Comparison of ENCODE assay signal across 12 cellular contexts in genomic region chr4:81652069-81652478, GRCh38.
DNase-seq lines count a peak whose midpoint lies in the region; ATAC-seq, FAIRE-seq and TF ChIP-seq lines count a peak whose summit lies in the region.
"Had no signal": no experiment of that assay in that cellular context is flagged by ENCODE, and none has a peak within 500 bp of the region (broad histone marks: within the 10 kb centered on the region; RNA-seq: fewer than 3 reads in every experiment).

No MANE protein-coding gene starts in this region.

- no peaks in the 10 kb centered on the region for H3K27me3 Mint-ChIP-seq in activated T-helper 17 cell treated with anti-CD3 and anti-CD28 coated beads, Interleukin-2, amount 50 U/mL, for 72 hours
- no peaks in the 10 kb centered on the region for H3K27me3 Mint-ChIP-seq in stimulated activated memory B cell treated with anti-CD40 and anti-IgM and Interleukin-4, amounts not matched to agents 10 μg/mL and 1 μg/mL and 100 μg/mL, for 72 hours

- peaks cover 5% of the 10 kb centered on the region for H3K9me3 Mint-ChIP-seq in activated T-helper 17 cell treated with anti-CD3 and anti-CD28 coated beads, Interleukin-2, amount 50 U/mL, for 72 hours
- H3K9me3 Mint-ChIP-seq in stimulated activated memory B cell treated with anti-CD40 and anti-IgM and Interleukin-4, amounts not matched to agents 10 μg/mL and 1 μg/mL and 100 μg/mL, for 72 hours, result no peaks in the 10 kb centered on the region

- H3K4me1 Mint-ChIP-seq in activated T-helper 17 cell treated with anti-CD3 and anti-CD28 coated beads, Interleukin-2, amount 50 U/mL, for 72 hours, result peaks cover 25% of the 10 kb centered on the region
- peaks cover 55% of the 10 kb centered on the region for H3K4me1 Mint-ChIP-seq in stimulated activated memory B cell treated with anti-CD40 and anti-IgM and Interleukin-4, amounts not matched to agents 10 μg/mL and 1 μg/mL and 100 μg/mL, for 72 hours

- ATAC-seq in activated T-helper 17 cell treated with anti-CD3 and anti-CD28 coated beads, Interleukin-2, amount 50 U/mL, for 72 hours (replicated peaks), result peak; percentile 63
- ATAC-seq in left lobe of liver, result peak; percentile 29
- ATAC-seq in stimulated activated memory B cell treated with anti-CD40 and anti-IgM and Interleukin-4, amounts not matched to agents 10 μg/mL and 1 μg/mL and 100 μg/mL, for 72 hours, result no peak
- ATAC-seq in GM18909 (IDR thresholded peaks at IDR 0.05; ENCODE audit: poor library complexity, unreplicated experiment), result no peak
- ATAC-seq in GM21825 (IDR thresholded peaks at IDR 0.05; ENCODE audit: unreplicated experiment), result no peak
- ATAC-seq: left colon had no signal

- TF ChIP-seq CTCF in D721Med (IDR thresholded peaks at IDR 0.05; ENCODE audit: insufficient read depth, missing control alignments), result no peak

- H3K4me3 Mint-ChIP-seq in activated T-helper 17 cell treated with anti-CD3 and anti-CD28 coated beads, Interleukin-2, amount 50 U/mL, for 72 hours, result peak overlapping the region; percentile 21
- no peak overlapping the region for H3K4me3 Mint-ChIP-seq in stimulated activated memory B cell treated with anti-CD40 and anti-IgM and Interleukin-4, amounts not matched to agents 10 μg/mL and 1 μg/mL and 100 μg/mL, for 72 hours
- H3K4me3 Mint-ChIP-seq: neural progenitor cell had no signal

- peak overlapping the region; percentile 85 for H3K27ac Mint-ChIP-seq in activated T-helper 17 cell treated with anti-CD3 and anti-CD28 coated beads, Interleukin-2, amount 50 U/mL, for 72 hours
- peak overlapping the region; percentile 12 for H3K27ac Mint-ChIP-seq in stimulated activated memory B cell treated with anti-CD40 and anti-IgM and Interleukin-4, amounts not matched to agents 10 μg/mL and 1 μg/mL and 100 μg/mL, for 72 hours
- H3K27ac Mint-ChIP-seq: neural progenitor cell had no signal

- peak; percentile 21 to 43 for DNase-seq in activated CD4-positive, alpha-beta T cell treated with anti-CD3 and anti-CD28 coated beads, Interleukin-2, amount 50 U/mL, for 48 hours
- no peak for DNase-seq in activated CD4-positive, alpha-beta T cell treated with anti-CD3 and anti-CD28 coated beads, Interleukin-2, amount 50 U/mL, for 1 hour
- DNase-seq in left lobe of liver (ENCODE audit: low spot score), result no peak
- no peak for DNase-seq in D721Med (ENCODE audit: insufficient read length, low spot score)
- DNase-seq: glutamatergic neuron, left colon, NCI-H1694 treated with DMSO at 0.1 percent for 48 hours had no signal

- no peaks in the 10 kb centered on the region for H3K36me3 Mint-ChIP-seq in activated T-helper 17 cell treated with anti-CD3 and anti-CD28 coated beads, Interleukin-2, amount 50 U/mL, for 72 hours (ENCODE audit: low read depth)
- no peaks in the 10 kb centered on the region for H3K36me3 Mint-ChIP-seq in stimulated activated memory B cell treated with anti-CD40 and anti-IgM and Interleukin-4, amounts not matched to agents 10 μg/mL and 1 μg/mL and 100 μg/mL, for 72 hours
- H3K36me3 Mint-ChIP-seq: neural progenitor cell had no signal

- FAIRE-seq in D721Med (lab: Jason Lieb, UNC), result no peak

Comparison
In these comparisons a context has a peak if more than half of its experiments do, and no peak if none do; other contexts are left out.
1. DNase-seq: peak in activated CD4-positive, alpha-beta T cell treated with anti-CD3 and anti-CD28 coated beads, Interleukin-2, amount 50 U/mL, for 48 hours (2 of 2); none in activated CD4-positive, alpha-beta T cell treated with anti-CD3 and anti-CD28 coated beads, Interleukin-2, amount 50 U/mL, for 1 hour (single experiment), left lobe of liver (single experiment) and D721Med (single experiment).
2. ATAC-seq: peak in activated T-helper 17 cell treated with anti-CD3 and anti-CD28 coated beads, Interleukin-2, amount 50 U/mL, for 72 hours (single experiment) and left lobe of liver (single experiment); none in stimulated activated memory B cell treated with anti-CD40 and anti-IgM and Interleukin-4, amounts not matched to agents 10 μg/mL and 1 μg/mL and 100 μg/mL, for 72 hours (single experiment), GM18909 (single experiment) and GM21825 (single experiment).